34 cellular contexts compared by ENCODE assay signal in genomic region chr15:29633971-29634370, GRCh38.
"Had no signal": no experiment of that assay in that cellular context is flagged by ENCODE, and none has a peak within 500 bp of the region (broad histone marks: within the 10 kb centered on the region; RNA-seq: fewer than 3 reads in every experiment).

No MANE protein-coding gene starts in this region.

- H3K9me3 ChIP-seq: MG63 had no signal

- H3K9ac ChIP-seq: KMS-11 had no signal

- H3K27me3 ChIP-seq: MG63 had no signal

- H3K27ac ChIP-seq: KMS-11 had no signal

- H3K36me3 ChIP-seq: MG63 had no signal

- DNase-seq: Karpas-422, KBM-7, KG1, MG63, MM.1S, MV-4-11, NCI-H1048, NCI-H1092, NCI-H1092 treated with DMSO at 0.1 percent for 48 hours, NCI-H1105, NCI-H1105 treated with DMSO at 0.1 percent for 48 hours, NCI-H1417, NCI-H1417 treated with DMSO at 0.1 percent for 48 hours, NCI-H1436, NCI-H1436 treated with DMSO at 0.1 percent for 48 hours, NCI-H146, NCI-H1694, NCI-H1694 treated with DMSO at 0.1 percent for 48 hours, NCI-H187, NCI-H187 treated with DMSO at 0.1 percent for 48 hours, NCI-H1930, NCI-H2029, NCI-H2029 treated with DMSO at 0.1 percent for 48 hours, NCI-H2081, NCI-H2081 treated with DMSO at 0.1 percent for 48 hours, NCI-H2107, NCI-H2171, NCI-H2171 treated with DMSO at 0.1 percent for 48 hours, NCI-H2227 treated with DMSO at 0.1 percent for 48 hours, NCI-H226, NCI-H345, NCI-H446, NCI-H510A had no signal

- H3K4me3 ChIP-seq: MG63 had no signal
